8 cellular contexts compared by ENCODE assay signal in genomic region chrX:136880452-136881013, GRCh38. TPM values are rescaled to one million over a fixed set of nuclear protein-coding genes. Genes with fewer than 3 reads are reported as not detected.
DNase-seq lines count a peak whose midpoint lies in the region; ATAC-seq and TF ChIP-seq lines count a peak whose summit lies in the region.

TSS of gene RBMX (minus strand) at chrX:136880725. CDS start at chrX:136879427, 1,298 bp downstream.

- H2AFZ ChIP-seq in PC-9 = peak within 1 kb of the TSS; percentile 90

- peaks cover 22% of the 10 kb centered on the region; the same call in 1 of the 2 replicates for H3F3A ChIP-seq in PC-9 (ENCODE audit: insufficient read depth, low read depth)

- no peaks in the 10 kb centered on the region for H3K9me3 ChIP-seq in PC-9 (ENCODE audit: insufficient read depth, low read depth)
- H3K9me3 ChIP-seq in esophagus (ENCODE audit: control insufficient read depth in 2 of 2, insufficient read depth in 1 of 2, low read depth in 1 of 2, low read length in 1 of 2) = no peaks in the 10 kb centered on the region
- H3K9me3 ChIP-seq in muscle layer of colon (ENCODE audit: low read length) = no peaks in the 10 kb centered on the region

- H3K9ac ChIP-seq in muscle layer of colon (ENCODE audit: low read length) = peak within 1 kb of the TSS; percentile 95

- H3K79me2 ChIP-seq in PC-9 (ENCODE audit: low read depth) = peaks cover 48% of the 10 kb centered on the region

- ATAC-seq in GM21619 (IDR thresholded peaks at IDR 0.05; ENCODE audit: unreplicated experiment) = peak; percentile 97

- H3K27me3 ChIP-seq in PC-9 (ENCODE audit: insufficient read depth, low read depth) (no peaks in the 10 kb centered on the region), esophagus (ENCODE audit: control insufficient read depth in 1 of 2, insufficient read depth in 2 of 2, low read length in 2 of 2) (no peaks in the 10 kb centered on the region), muscle layer of colon (ENCODE audit: control insufficient read depth in 1 of 2, insufficient read depth in 2 of 2, low read length in 2 of 2) (peaks cover 0 to 4% of the 10 kb centered on the region in 2 donors)

- peak; percentile 93 for DNase-seq in DMS153 (lab: John Stamatoyannopoulos, UW)
- DNase-seq in Jurkat, Clone E6-1 (ENCODE audit: low read depth, low spot score) = peak; percentile 97
- peak; percentile 81 to 92 for DNase-seq in PC-9
- DNase-seq in activated T-cell treated with anti-CD3 and anti-CD28 coated beads, Interleukin-2, amount 50 U/mL, for 1 hour = peak; percentile 86
- peak; percentile 71 for DNase-seq in stimulated activated CD8-positive, alpha-beta memory T cell treated with anti-CD3 and anti-CD28 coated beads, Interleukin-7, amount 100 ng/mL, for 24 hours (ENCODE audit: low read depth)

- H3K27ac ChIP-seq in PC-9 = peak within 1 kb of the TSS; percentile 69
- peak within 1 kb of the TSS; percentile 81 to 91 for H3K27ac ChIP-seq in esophagus (ENCODE audit: low read depth in 2 of 2, low read length in 1 of 2)
- H3K27ac ChIP-seq in muscle layer of colon (ENCODE audit: low read depth, low read length) = peak within 1 kb of the TSS; percentile 75

- no peaks in the 10 kb centered on the region for H3K9me2 ChIP-seq in PC-9 (ENCODE audit: insufficient read depth)

- CTCF ChIA-PET in PC-9 (lab: Charles Lee) = no interaction called here

- peak within 1 kb of the TSS; percentile 81 for H3K4me2 ChIP-seq in PC-9

- no TSS peak for BruUV-seq in PC-9 (replicated peaks; lab: Mats Ljungman, UMichigan)

- POLR2A ChIA-PET in PC-9 (lab: Charles Lee; ENCODE audit: unreplicated experiment) = interaction anchor here (0.5 to 1.2 kb wide), 9 partner anchors 9 to 907 kb away, joined by 3 to 12 read pairs (median 5); partner anchors contain the start of gene VGLL1

- H3K4me1 ChIP-seq in PC-9 (replicated peaks; ENCODE audit: insufficient read depth) (peaks cover 4% of the 10 kb centered on the region; the same call in 1 of the 2 replicates), esophagus (ENCODE audit: control insufficient read depth in 2 of 2, insufficient read depth in 2 of 2, low read length in 1 of 2) (no peaks in the 10 kb centered on the region), muscle layer of colon (ENCODE audit: insufficient read depth, low read length) (no peaks in the 10 kb centered on the region)

- H3K36me3 ChIP-seq in PC-9 (ENCODE audit: low read depth) (peaks cover 31% of the 10 kb centered on the region), esophagus (ENCODE audit: control insufficient read depth in 2 of 2, insufficient read depth in 2 of 2, low read length in 1 of 2) (peaks cover 0 to 6% of the 10 kb centered on the region in 2 donors), muscle layer of colon (ENCODE audit: insufficient read depth, low read length) (peaks cover 9% of the 10 kb centered on the region)

- WGBS in esophagus, 2 donors = 2 to 28% methylated on average over 33 to 34 of the region's 34 CpGs

- peak within 1 kb of the TSS; percentile 88 for H3K4me3 ChIP-seq in Jurkat, Clone E6-1 (ENCODE audit: low read length)
- peak within 1 kb of the TSS; percentile 97 for H3K4me3 ChIP-seq in PC-9
- H3K4me3 ChIP-seq in esophagus (ENCODE audit: low read depth in 1 of 2, low read length in 2 of 2) = peak within 1 kb of the TSS; percentile 73 to 76
- peak within 1 kb of the TSS; percentile 58 to 74 for H3K4me3 ChIP-seq in muscle layer of colon (ENCODE audit: low read depth in 1 of 2, low read length in 2 of 2)

- H4K20me1 ChIP-seq in PC-9 (ENCODE audit: insufficient read depth) = peaks cover 17% of the 10 kb centered on the region

- intact Hi-C loops in PC-9 (cut with micrococcal nuclease; ENCODE audit: unreplicated experiment) = loop anchor here (1.0 kb wide), 1 partner anchor 29 kb away; no protein-coding TSS in a partner anchor

- no peak for TF ChIP-seq CTCF in PC-9 (conservative IDR thresholded peaks at IDR 0.05)

RNA-seq across cellular contexts. Expression of gene RBMX, which starts in this region (rescaled TPM):
- polyA plus RNA-seq in Jurkat, Clone E6-1 (2012; ENCODE audit: insufficient read depth, insufficient read length) = 438 TPM
- total RNA-seq in PC-9 (2021) = 275 and 285 TPM in 2 replicates
- 10 to 100 TPM; 56.5 to 80.4 TPM for polyA plus RNA-seq in esophagus

Comparison
In these comparisons a context has a peak if more than half of its experiments do, and no peak if none do; other contexts are left out.
1. Peak in every context shown above with its lines: DNase-seq, ATAC-seq, H3K4me3 ChIP-seq and H3K27ac ChIP-seq.